ENCODE assay signal across 1 cellular context in the genomic region with DNA sequence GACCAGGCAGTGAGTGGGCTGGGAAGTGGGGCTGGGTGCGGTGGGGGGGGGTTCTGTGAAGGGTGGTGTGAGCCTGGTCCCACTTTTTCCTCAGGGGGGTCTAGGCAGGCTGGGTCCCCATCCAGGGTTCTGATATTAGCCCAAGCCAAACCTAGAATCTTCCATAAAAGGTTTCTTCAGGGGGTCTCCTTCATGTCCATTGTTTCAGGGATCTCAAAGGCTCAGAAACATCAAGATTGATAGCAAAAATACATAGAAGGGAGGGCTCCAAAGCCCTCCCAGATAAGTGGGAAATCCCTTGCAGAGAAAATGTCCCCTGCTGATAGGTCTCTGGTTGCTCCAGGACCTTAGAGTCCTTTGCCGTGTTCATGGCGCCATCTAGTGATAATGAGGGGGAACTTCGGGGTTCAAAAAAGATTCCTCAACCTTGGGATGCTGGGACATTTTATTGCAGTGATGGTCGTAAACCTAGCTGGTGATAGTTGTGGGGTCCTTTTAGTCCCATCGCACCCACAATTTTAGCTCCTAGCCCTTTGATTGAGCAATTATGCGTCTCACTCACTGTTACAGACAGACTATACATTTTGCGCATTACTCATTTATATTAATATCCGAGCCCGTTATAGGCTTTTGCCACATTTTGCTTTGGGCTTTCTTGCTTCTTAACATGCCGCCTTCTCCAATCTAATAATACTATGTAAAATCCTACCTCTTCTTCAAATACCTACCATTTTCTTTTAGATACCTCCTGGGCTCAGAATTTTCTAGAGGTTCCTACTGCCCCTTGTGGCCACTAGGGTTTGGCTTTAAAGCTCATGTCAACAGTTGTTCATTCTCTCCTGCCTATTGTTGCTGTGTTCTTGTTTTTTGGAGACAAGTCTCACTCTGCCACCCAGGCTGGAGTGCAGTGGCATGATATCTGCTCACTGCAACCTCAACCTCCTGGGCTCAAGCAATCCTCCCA.
TF ChIP-seq lines count a peak whose summit lies in the region.

No MANE protein-coding gene starts in this region.

TF ChIP-seq in HCT116, 20 proteins besides CTCF, POLR2A, EP300 and RAD21 (continued from another document):
- TF ChIP-seq YY1 (IDR thresholded peaks at IDR 0.05; ENCODE audit: extremely low read depth, insufficient replicate concordance, low read depth, low read length) = peak; percentile 84
- TF ChIP-seq, protein P1, sequence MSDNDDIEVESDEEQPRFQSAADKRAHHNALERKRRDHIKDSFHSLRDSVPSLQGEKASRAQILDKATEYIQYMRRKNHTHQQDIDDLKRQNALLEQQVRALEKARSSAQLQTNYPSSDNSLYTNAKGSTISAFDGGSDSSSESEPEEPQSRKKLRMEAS (IDR thresholded peaks at IDR 0.05) = peak; percentile 31; the same call in 1 of the 2 replicates
- TF ChIP-seq CBX3 (IDR thresholded peaks at IDR 0.05; ENCODE audit: low read depth) = peak; percentile 68; the same call in 1 of the 2 replicates
